Comparison of ENCODE assay signal across 1 cellular context in genomic region chr13:96141032-96141431, GRCh38.
TF ChIP-seq lines count a peak whose summit lies in the region.

No MANE protein-coding gene starts in this region.

TF ChIP-seq in H1, 55 proteins besides CTCF, POLR2A, EP300 and RAD21 (continued from another document):
- no peak for TF ChIP-seq ASH2L (IDR thresholded peaks at IDR 0.05; ENCODE audit: low read length)
- no peak for TF ChIP-seq EZH2 (IDR thresholded peaks at IDR 0.05; ENCODE audit: low read depth, low read length, severe bottlenecking)
- TF ChIP-seq CREB1 (IDR thresholded peaks at IDR 0.05), result no peak
- TF ChIP-seq USF2 (IDR thresholded peaks at IDR 0.05; ENCODE audit: low read length), result no peak
- no peak for TF ChIP-seq KDM5A (IDR thresholded peaks at IDR 0.05; ENCODE audit: low read length)
- no peak for TF ChIP-seq CHD2 (IDR thresholded peaks at IDR 0.05; ENCODE audit: low read length)
- no peak for TF ChIP-seq SUZ12 (IDR thresholded peaks at IDR 0.05; ENCODE audit: low read length)
- TF ChIP-seq HDAC2 (IDR thresholded peaks at IDR 0.05; ENCODE audit: borderline replicate concordance in 1 of 2, low read depth in 2 of 2, low read length in 2 of 2), result no peak
- TF ChIP-seq CHD1 (IDR thresholded peaks at IDR 0.05; ENCODE audit: low read depth, low read length), result no peak
- no peak for TF ChIP-seq SIN3A (conservative IDR thresholded peaks at IDR 0.05 in 1 of 2, IDR thresholded peaks at IDR 0.05 in 1 of 2; ENCODE audit: low read depth in 1 of 2, low read length in 2 of 2)
- TF ChIP-seq RXRA (IDR thresholded peaks at IDR 0.05; ENCODE audit: insufficient read depth, low read depth, low read length), result no peak
- TF ChIP-seq JUN (IDR thresholded peaks at IDR 0.05; ENCODE audit: low read depth, low read length), result no peak
- TF ChIP-seq MAX (IDR thresholded peaks at IDR 0.05), result no peak
- TF ChIP-seq EGR1 (IDR thresholded peaks at IDR 0.05; ENCODE audit: borderline replicate concordance, low read depth, low read length), result no peak
- TF ChIP-seq SIX5 (IDR thresholded peaks at IDR 0.05; ENCODE audit: low read depth, low read length), result no peak
- no peak for TF ChIP-seq BCL11A (IDR thresholded peaks at IDR 0.05; ENCODE audit: low read depth in 2 of 2, low read length in 2 of 2)
